Comparison of ENCODE assay signal across 7 cellular contexts in the genomic region with DNA sequence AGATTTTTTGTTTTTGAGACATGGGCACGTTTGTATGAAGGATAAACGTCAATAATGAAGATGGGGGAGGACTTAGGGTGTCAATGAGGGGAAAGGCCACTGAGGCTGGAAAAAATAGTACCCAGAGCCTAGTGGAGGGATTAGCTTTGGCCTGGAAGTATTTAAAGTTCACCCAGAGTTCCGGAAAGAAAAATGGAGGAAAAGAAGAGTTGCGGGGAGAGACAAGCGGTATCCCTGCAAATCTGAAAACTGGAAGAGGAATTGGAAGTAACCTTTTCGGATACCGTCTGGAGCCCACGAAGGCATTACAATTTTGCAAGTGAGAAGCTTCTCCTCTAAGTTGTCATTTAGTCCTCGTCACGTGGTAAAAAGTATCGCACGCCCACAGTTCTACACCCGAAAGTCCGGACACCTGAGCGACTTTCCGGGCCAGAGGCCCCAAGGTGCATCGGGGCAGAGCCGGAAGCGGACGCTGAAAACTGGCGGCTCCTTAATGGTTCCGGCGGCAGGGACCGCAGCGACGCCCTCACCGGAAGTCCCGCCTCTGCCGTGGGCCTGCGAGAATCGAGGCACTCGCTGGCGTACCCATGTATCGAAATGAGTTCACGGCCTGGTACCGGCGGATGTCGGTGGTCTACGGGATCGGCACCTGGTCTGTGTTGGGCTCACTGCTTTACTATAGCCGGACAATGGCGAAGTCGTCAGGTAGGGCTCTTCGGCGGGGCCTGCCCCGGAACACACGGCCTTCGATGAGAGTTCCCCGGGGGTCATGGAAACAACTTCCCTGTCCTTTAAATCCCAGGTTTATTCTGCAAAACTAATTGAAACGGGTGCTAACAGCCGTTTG.
DNase-seq lines count a peak whose midpoint lies in the region; ATAC-seq and TF ChIP-seq lines count a peak whose summit lies in the region.

A gene with protein sequence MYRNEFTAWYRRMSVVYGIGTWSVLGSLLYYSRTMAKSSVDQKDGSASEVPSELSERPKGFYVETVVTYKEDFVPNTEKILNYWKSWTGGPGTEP (plus strand): TSS at position 541 of the 847 bp plus-strand sequence. CDS start 47 bp downstream, at position 588.

- peak within 1 kb of the TSS; percentile 72 for H3K4me3 ChIP-seq in retinal pigment epithelial cell (ENCODE audit: low read length)

- ATAC-seq in GM18508 (IDR thresholded peaks at IDR 0.05; ENCODE audit: insufficient read depth, unreplicated experiment) (peak; percentile 82), HG03025 (IDR thresholded peaks at IDR 0.05; ENCODE audit: low FRiP score, unreplicated experiment) (peak; percentile 99)

- no peak for TF ChIP-seq CTCF in retinal pigment epithelial cell (conservative IDR thresholded peaks at IDR 0.05; ENCODE audit: low read depth, low read length)

- DNase-seq in NCI-H2081 (lab: John Stamatoyannopoulos, UW): peak; percentile 90 to 96
- DNase-seq in T1000 (lab: John Stamatoyannopoulos, UW): peak; percentile 74
- DNase-seq in astrocyte of the hippocampus (ENCODE audit: low read depth, low spot score): peak; percentile 96
- DNase-seq in hippocampal formation (lab: John Stamatoyannopoulos, UW): peak; percentile 83 to 88
- DNase-seq in retinal pigment epithelial cell (ENCODE audit: low read depth): peak; percentile 68

Comparison
In these comparisons a context has a peak if more than half of its experiments do, and no peak if none do; other contexts are left out.
1. Peak in every context shown above with its lines: DNase-seq, ATAC-seq and H3K4me3 ChIP-seq.